Comparison of ENCODE assay signal across 8 cellular contexts in genomic region chr19:12733369-12733896, GRCh38. TPM values are rescaled to one million over a fixed set of nuclear protein-coding genes. Genes with fewer than 3 reads are reported as not detected.
DNase-seq lines count a peak whose midpoint lies in the region; ATAC-seq lines count a peak whose summit lies in the region.

No MANE protein-coding gene starts in this region.

- no peak for ATAC-seq in HG02973 (IDR thresholded peaks at IDR 0.05; ENCODE audit: unreplicated experiment)
- no peak for ATAC-seq in GM19328 (IDR thresholded peaks at IDR 0.05; ENCODE audit: unreplicated experiment)

- no peaks in the 10 kb centered on the region for H3K9me3 Mint-ChIP-seq in activated CD4-positive, alpha-beta memory T cell treated with anti-CD3 and anti-CD28 coated beads, Interleukin-2, amount 10 ng/mL, durations not matched to agents 7 days and 5 days

- no peaks in the 10 kb centered on the region for H3K27me3 Mint-ChIP-seq in activated CD4-positive, alpha-beta memory T cell treated with anti-CD3 and anti-CD28 coated beads, Interleukin-2, amount 10 ng/mL, durations not matched to agents 7 days and 5 days

- CTCF ChIA-PET in activated CD4-positive, alpha-beta memory T cell treated with anti-CD3 and anti-CD28 coated beads, Interleukin-2, amount 10 ng/mL, durations not matched to agents 7 days and 5 days (lab: Charles Lee) = interaction anchor here (0.5 to 11.3 kb wide), 21 partner anchors 9 to 391 kb away, joined by 3 to 136 read pairs (median 4); partner anchors contain the start of genes JUNB and TNPO2

- H3K9me3 ChIP-seq in ES-I3 (ENCODE audit: control insufficient read depth, insufficient read depth, low read length) = no peaks in the 10 kb centered on the region

- peak; percentile 29 for DNase-seq in LoVo (ENCODE audit: low spot score)
- peak; percentile 68 for DNase-seq in activated CD4-positive, alpha-beta memory T cell treated with anti-CD3 and anti-CD28 coated beads, Interleukin-2, amount 10 ng/mL, durations not matched to agents 7 days and 5 days
- DNase-seq in fibroblast of gingiva (ENCODE audit: low read depth) = peak; percentile 56
- peak; percentile 37 for DNase-seq in pons (ENCODE audit: low spot score)
- DNase-seq in NCI-H774 (lab: John Stamatoyannopoulos, UW) = no peak

- POLR2A ChIA-PET in activated CD4-positive, alpha-beta memory T cell treated with anti-CD3 and anti-CD28 coated beads, Interleukin-2, amount 10 ng/mL, durations not matched to agents 7 days and 5 days (lab: Charles Lee) = interaction anchor here (0.7 to 10.1 kb wide), 23 partner anchors 8 to 157 kb away, joined by 3 to 250 read pairs (median 7); partner anchors contain the start of genes BEST2, DHPS, DNASE2 and FBXW9

- H3K4me1 Mint-ChIP-seq in activated CD4-positive, alpha-beta memory T cell treated with anti-CD3 and anti-CD28 coated beads, Interleukin-2, amount 10 ng/mL, durations not matched to agents 7 days and 5 days = peaks cover 50% of the 10 kb centered on the region

- H3K9ac ChIP-seq in ES-I3 (ENCODE audit: low read depth, low read length) = peak overlapping the region; percentile 95

- no peaks in the 10 kb centered on the region for H3K4me1 ChIP-seq in ES-I3 (ENCODE audit: insufficient read depth, low read length)

- peaks cover 5% of the 10 kb centered on the region for H3K36me3 ChIP-seq in ES-I3 (ENCODE audit: insufficient read depth, low read length)

- H3K27ac Mint-ChIP-seq in activated CD4-positive, alpha-beta memory T cell treated with anti-CD3 and anti-CD28 coated beads, Interleukin-2, amount 10 ng/mL, durations not matched to agents 7 days and 5 days = peak overlapping the region; percentile 89

- H3K36me3 Mint-ChIP-seq in activated CD4-positive, alpha-beta memory T cell treated with anti-CD3 and anti-CD28 coated beads, Interleukin-2, amount 10 ng/mL, durations not matched to agents 7 days and 5 days (ENCODE audit: low read depth) = peaks cover 48% of the 10 kb centered on the region

- peak overlapping the region; percentile 95 for H3K4me3 Mint-ChIP-seq in activated CD4-positive, alpha-beta memory T cell treated with anti-CD3 and anti-CD28 coated beads, Interleukin-2, amount 10 ng/mL, durations not matched to agents 7 days and 5 days

RNA-seq across cellular contexts. Expression of gene TRIR, which starts 1.1 kb away (rescaled TPM):
- total RNA-seq in activated CD4-positive, alpha-beta memory T cell treated with anti-CD3 and anti-CD28 coated beads, Interleukin-2, amount 10 ng/mL, durations not matched to agents 7 days and 5 days = 100 to 1,000 TPM; 205 TPM

RNA-seq across cellular contexts. Expression of gene GET3, which starts 3.9 kb away (rescaled TPM):
- 10 to 100 TPM; 61.8 to 62.9 TPM for total RNA-seq in activated CD4-positive, alpha-beta memory T cell treated with anti-CD3 and anti-CD28 coated beads, Interleukin-2, amount 10 ng/mL, durations not matched to agents 7 days and 5 days

RNA-seq across cellular contexts. Expression of gene TNPO2, which starts 9.7 kb away (rescaled TPM):
- 10 to 100 TPM; 61.6 to 65.9 TPM for total RNA-seq in activated CD4-positive, alpha-beta memory T cell treated with anti-CD3 and anti-CD28 coated beads, Interleukin-2, amount 10 ng/mL, durations not matched to agents 7 days and 5 days

RNA-seq across cellular contexts. Expression of gene BEST2, which starts 18.2 kb away (rescaled TPM):
- total RNA-seq in activated CD4-positive, alpha-beta memory T cell treated with anti-CD3 and anti-CD28 coated beads, Interleukin-2, amount 10 ng/mL, durations not matched to agents 7 days and 5 days = not detected

RNA-seq across cellular contexts. Expression of gene FBXW9, which starts 37.0 kb away (rescaled TPM):
- 1 to 10 TPM; 5.2 to 5.3 TPM for total RNA-seq in activated CD4-positive, alpha-beta memory T cell treated with anti-CD3 and anti-CD28 coated beads, Interleukin-2, amount 10 ng/mL, durations not matched to agents 7 days and 5 days
